In genomic region chr22:22321743-22322611, GRCh38 we compare ENCODE assay signal across 8 cellular contexts.
DNase-seq lines count a peak whose midpoint lies in the region; TF ChIP-seq lines count a peak whose summit lies in the region.
"Not testable (repeated sequence)": the region's sequence is repeated elsewhere in the genome, so short reads cannot be mapped to it uniquely, and the experiment has no call there.

No MANE protein-coding gene starts in this region.

- DNase-seq in EH (ENCODE audit: low read depth) = peak; percentile 67
- DNase-seq in HFF-Myc (ENCODE audit: extremely low read depth, low read depth) = peak; percentile 21
- peak; percentile 49 for DNase-seq in NCI-H1105 treated with DMSO at 0.1 percent for 48 hours (lab: John Stamatoyannopoulos, UW)
- peak; percentile 56 for DNase-seq in SKM-1 treated with dmso at 0.1 percent for 144 hours (lab: John Stamatoyannopoulos, UW; ENCODE audit: unreplicated experiment)
- DNase-seq in activated naive CD4-positive, alpha-beta T cell (lab: John Stamatoyannopoulos, UW) = peak; percentile 44 to 63 (median 51)
- DNase-seq in foreskin melanocyte = peak; percentile 18
- peak; percentile 14 for DNase-seq in occipital lobe (lab: John Stamatoyannopoulos, UW)
- DNase-seq in stromal cell of bone marrow (ENCODE audit: low read depth) = peak; percentile 21

- H3K4me3 ChIP-seq in HFF-Myc (replicated peaks; ENCODE audit: low read depth, low read length) = not testable (repeated sequence)

- peak; percentile 84 for TF ChIP-seq CTCF in HFF-Myc (IDR thresholded peaks at IDR 0.05; ENCODE audit: low read depth, low read length, missing control alignments)

Comparison
In these comparisons a context has a peak if more than half of its experiments do, and no peak if none do; other contexts are left out.
1. DNase-seq: peak in every context shown above with its lines; median percentile 67 in EH; 56 in SKM-1 treated with dmso at 0.1 percent for 144 hours; 51 in activated naive CD4-positive, alpha-beta T cell; 49 in NCI-H1105 treated with DMSO at 0.1 percent for 48 hours; 21 in HFF-Myc; 21 in stromal cell of bone marrow; 18 in foreskin melanocyte; 14 in occipital lobe.